Comparison of ENCODE assay signal across 25 cellular contexts in the genomic region with DNA sequence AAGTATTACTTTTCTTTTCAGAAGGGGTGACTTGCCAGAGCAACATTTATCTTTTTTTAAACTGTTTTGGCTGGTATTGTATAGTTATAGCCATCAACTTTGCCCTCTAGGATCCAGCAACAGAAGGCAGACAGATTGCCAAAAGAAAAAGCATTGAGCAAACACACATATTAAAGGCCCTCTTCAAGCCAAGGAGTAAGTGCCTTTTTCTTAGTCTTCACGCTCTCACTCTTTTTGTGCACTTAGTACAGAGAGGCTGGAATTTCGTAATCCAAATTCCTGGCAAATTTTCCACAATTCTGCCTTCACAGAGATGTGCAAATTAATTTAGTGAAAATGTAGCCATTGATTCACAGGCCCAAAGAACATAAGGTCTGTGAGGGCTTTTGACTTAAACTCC.
"Had no signal": no experiment of that assay in that cellular context is flagged by ENCODE, and none has a peak within 500 bp of the region (broad histone marks: within the 10 kb centered on the region; RNA-seq: fewer than 3 reads in every experiment).

No MANE protein-coding gene starts in this region.

- ATAC-seq: effector memory CD8-positive, alpha-beta T cell; esophagus mucosa; gastrocnemius medialis; heart right ventricle; left ventricle myocardium superior had no signal

- H3K4me3 ChIP-seq: colonic mucosa, esophagus squamous epithelium, gastrocnemius medialis, heart right ventricle, lower lobe of right lung had no signal

- FAIRE-seq: endometrium, islet of Langerhans, keratinocyte had no signal

- H3K27me3 Mint-ChIP-seq: dendritic cell treated with granulocyte-macrophage colony-stimulating factor and Interleukin-4, amounts not matched to agents 40 ng/mL and 50 ng/mL, for 4 days; effector memory CD8-positive, alpha-beta T cell had no signal

- H3K9me3 Mint-ChIP-seq: dendritic cell treated with granulocyte-macrophage colony-stimulating factor and Interleukin-4, amounts not matched to agents 40 ng/mL and 50 ng/mL, for 4 days had no signal

- H3K27ac Mint-ChIP-seq: dendritic cell treated with granulocyte-macrophage colony-stimulating factor and Interleukin-4, amounts not matched to agents 40 ng/mL and 50 ng/mL, for 4 days; effector memory CD8-positive, alpha-beta T cell; endodermal cell had no signal

- H3K36me3 ChIP-seq: colonic mucosa, esophagus squamous epithelium, gastrocnemius medialis, heart right ventricle, lower lobe of right lung had no signal

- H3K27ac ChIP-seq: colonic mucosa, epithelial cell of prostate, esophagus squamous epithelium, gastrocnemius medialis, heart right ventricle, lower lobe of right lung had no signal

- H3K4me3 Mint-ChIP-seq: dendritic cell treated with granulocyte-macrophage colony-stimulating factor and Interleukin-4, amounts not matched to agents 40 ng/mL and 50 ng/mL, for 4 days; effector memory CD8-positive, alpha-beta T cell; endodermal cell had no signal

- H3K9me3 ChIP-seq: colonic mucosa, esophagus squamous epithelium, gastrocnemius medialis, heart right ventricle, lower lobe of right lung had no signal

- H3K4me1 ChIP-seq: colonic mucosa, esophagus squamous epithelium, gastrocnemius medialis, heart right ventricle, lower lobe of right lung had no signal

- H3K4me1 Mint-ChIP-seq: endodermal cell had no signal

- H3K27me3 ChIP-seq: colonic mucosa, esophagus squamous epithelium, gastrocnemius medialis had no signal

- DNase-seq: colonic mucosa; cortex of kidney; effector CD8-positive, alpha-beta T cell; effector memory CD8-positive, alpha-beta T cell; endodermal cell; erythroblast; esophagus squamous epithelium; foreskin fibroblast; foreskin melanocyte; gastrocnemius medialis; glutamatergic neuron; head of caudate nucleus; heart right ventricle; hippocampal formation; left cardiac atrium; left ventricle myocardium superior; lower lobe of right lung; mesenchymal stem cell; midbrain had no signal
